ENCODE assay signal across 28 cellular contexts in genomic region chr2:176071330-176072291, GRCh38. TPM values are rescaled to one million over a fixed set of nuclear protein-coding genes. Genes with fewer than 3 reads are reported as not detected.
DNase-seq lines count a peak whose midpoint lies in the region; ATAC-seq, FAIRE-seq and TF ChIP-seq lines count a peak whose summit lies in the region.
"Had no signal": no experiment of that assay in that cellular context is flagged by ENCODE, and none has a peak within 500 bp of the region (broad histone marks: within the 10 kb centered on the region; RNA-seq: fewer than 3 reads in every experiment).

No MANE protein-coding gene starts in this region.

- no peaks in the 10 kb centered on the region for H3K79me2 ChIP-seq in H9 (ENCODE audit: insufficient read depth, low read length)
- no peaks in the 10 kb centered on the region for H3K79me2 ChIP-seq in endothelial cell of umbilical vein (ENCODE audit: control insufficient read depth, insufficient read depth, low read length)

- H2AFZ ChIP-seq in H9 (ENCODE audit: low read length) (no peak overlapping the region), endothelial cell of umbilical vein (ENCODE audit: low read depth, low read length) (no peak overlapping the region), neuronal stem cell (ENCODE audit: low read length) (no peak overlapping the region)

- no TSS peak for BruUV-seq in endothelial cell of umbilical vein (replicated peaks; lab: Mats Ljungman, UMichigan)

- peaks cover 0 to 4% (median 0%) of the 10 kb centered on the region in 3 experiments; a peak in 1 of 7 replicates for H3K36me3 Mint-ChIP-seq in H9 (ENCODE audit: insufficient read depth in 1 of 3, low read depth in 3 of 3)
- peaks cover 0 to 3% of the 10 kb centered on the region in 2 donors for H3K36me3 Mint-ChIP-seq in stimulated activated naive B cell treated with anti-CD40 and anti-IgM and Interleukin-4, amounts not matched to agents 10 μg/mL and 1 μg/mL and 100 μg/mL, for 72 hours
- H3K36me3 Mint-ChIP-seq in activated T-cell treated with anti-CD3 and anti-CD28 coated beads, Interleukin-2, amount 50 U/mL, for 24 hours (ENCODE audit: low read depth), result no peaks in the 10 kb centered on the region

- H3K4ac ChIP-seq in H9 (ENCODE audit: low read depth, low read length) (no peak overlapping the region), neuronal stem cell (ENCODE audit: low read length) (no peak overlapping the region)

- H3K23ac ChIP-seq in H9 (ENCODE audit: insufficient read length, low read depth, low read length), result no peak overlapping the region
- H3K23ac ChIP-seq in neuronal stem cell (ENCODE audit: low read depth, low read length, poor library complexity), result peak overlapping the region; percentile 68

- CTCF ChIA-PET in endothelial cell of umbilical vein (lab: Charles Lee), result interaction anchor here (0.9 to 1.1 kb wide), 3 partner anchors 8 to 381 kb away, joined by 3 to 6 read pairs (median 5); no protein-coding TSS in a partner anchor

- H3T11ph ChIP-seq in H9 (ENCODE audit: low read length), result no peak overlapping the region

- H2AK5ac ChIP-seq in H9 (ENCODE audit: insufficient read length, low read length), result no peak overlapping the region
- H2AK5ac ChIP-seq in neuronal stem cell (ENCODE audit: low read depth, low read length), result peak overlapping the region; percentile 32

- H3K36me3 ChIP-seq in endothelial cell of umbilical vein (ENCODE audit: control insufficient read depth in 2 of 2, extremely low read depth in 1 of 2, insufficient read depth in 2 of 2, low read length in 2 of 2) (no peaks in the 10 kb centered on the region), neuronal stem cell (replicated peaks in 1 of 2; ENCODE audit: control insufficient read depth in 2 of 2, insufficient read depth in 2 of 2, low read length in 2 of 2) (no peaks in the 10 kb centered on the region)
- H3K36me3 ChIP-seq: BLaER1, HAP-1 had no signal

- H3K4me1 ChIP-seq in H9 (ENCODE audit: insufficient read depth, low read length) (no peaks in the 10 kb centered on the region), endothelial cell of umbilical vein (ENCODE audit: control insufficient read depth, extremely low read depth, insufficient read depth, low read length) (peaks cover 5% of the 10 kb centered on the region), neuronal stem cell (ENCODE audit: control insufficient read depth in 2 of 2, insufficient read depth in 1 of 2, low read depth in 1 of 2, low read length in 2 of 2) (peaks cover 0 to 3% of the 10 kb centered on the region in 2 donors)
- H3K4me1 ChIP-seq: BLaER1 had no signal

- H4K20me1 ChIP-seq in H9 (ENCODE audit: control insufficient read depth, insufficient read depth, insufficient read length) (no peaks in the 10 kb centered on the region), endothelial cell of umbilical vein (replicated peaks; ENCODE audit: control insufficient read depth, extremely low read depth, insufficient read depth, low read length) (no peaks in the 10 kb centered on the region)

- DNase-seq in H9 (peak; percentile 30), endothelial cell of umbilical vein (ENCODE audit: low read depth, low spot score) (no peak), neuronal stem cell (ENCODE audit: low spot score) (no peak), frontal cortex (ENCODE audit: low spot score in 2 of 2) (no peak)
- DNase-seq in stimulated activated naive B cell treated with anti-CD40 and anti-IgM and Interleukin-4, amounts not matched to agents 10 μg/mL and 1 μg/mL and 100 μg/mL, for 72 hours, result no peak
- DNase-seq in activated T-cell treated with anti-CD3 and anti-CD28 coated beads, Interleukin-2, amount 50 U/mL, for 24 hours, result no peak
- DNase-seq: CD4-positive, alpha-beta T cell; HFFc6; Karpas-422; NCI-H1092; NCI-H1417 treated with DMSO at 0.1 percent for 48 hours; NCI-H1694 treated with DMSO at 0.1 percent for 48 hours; NCI-H2081; NCI-H2227 treated with DMSO at 0.1 percent for 48 hours; NCI-H526 treated with DMSO at 0.1 percent for 48 hours; SHP77 had no signal

- H4K91ac ChIP-seq in H9 (ENCODE audit: insufficient read length, low read depth, low read length) (no peak overlapping the region), neuronal stem cell (ENCODE audit: low read depth, low read length, poor library complexity) (no peak overlapping the region)

- no peak overlapping the region; a peak in 1 of 7 replicates for H3K27ac Mint-ChIP-seq in H9
- peak overlapping the region; percentile 75 for H3K27ac Mint-ChIP-seq in stimulated activated naive B cell treated with anti-CD40 and anti-IgM and Interleukin-4, amounts not matched to agents 10 μg/mL and 1 μg/mL and 100 μg/mL, for 72 hours
- no peak overlapping the region for H3K27ac Mint-ChIP-seq in activated T-cell treated with anti-CD3 and anti-CD28 coated beads, Interleukin-2, amount 50 U/mL, for 24 hours
- H3K27ac Mint-ChIP-seq: CD4-positive, alpha-beta T cell; HFFc6 had no signal

- no peaks in the 10 kb centered on the region for H3K79me1 ChIP-seq in H9 (ENCODE audit: insufficient read depth, low read depth, low read length, poor library complexity, severe bottlenecking)
- H3K79me1 ChIP-seq in neuronal stem cell (ENCODE audit: low read depth, low read length), result no peaks in the 10 kb centered on the region

- H4K8ac ChIP-seq in H9 (replicated peaks; ENCODE audit: insufficient read length, low read depth, low read length), result no peak overlapping the region
- no peak overlapping the region for H4K8ac ChIP-seq in neuronal stem cell (ENCODE audit: low read depth, low read length)

- H2BK15ac ChIP-seq in H9 (ENCODE audit: low read depth, low read length) (no peak overlapping the region), neuronal stem cell (ENCODE audit: low read length) (no peak overlapping the region)

- dilution Hi-C loops in endothelial cell of umbilical vein (cut with MboI; ENCODE audit: extremely low pct_ligation_motif_present, low sequenced_read_pairs), result no loop called here

- TF ChIP-seq CTCF in H9 (conservative IDR thresholded peaks at IDR 0.05) (no peak), endothelial cell of umbilical vein (IDR thresholded peaks at IDR 0.05; ENCODE audit: extremely low read depth in 1 of 2, insufficient read depth in 1 of 2, low read depth in 1 of 2, low read length in 2 of 2) (no peak)

- no peak overlapping the region for H3K4me3 ChIP-seq in endothelial cell of umbilical vein (replicated peaks in 1 of 3; ENCODE audit: insufficient read depth in 1 of 3, low read depth in 1 of 3, low read length in 3 of 3)
- peak overlapping the region in 1 of 2 donors; percentile 9 for H3K4me3 ChIP-seq in neuronal stem cell (ENCODE audit: low read length in 2 of 2)
- H3K4me3 ChIP-seq: BLaER1, HAP-1 had no signal

- H2BK120ac ChIP-seq in H9 (ENCODE audit: low read depth, low read length, poor library complexity, severe bottlenecking) (no peak overlapping the region), neuronal stem cell (ENCODE audit: low read depth, low read length) (no peak overlapping the region)

- H3K18ac ChIP-seq in H9 (ENCODE audit: insufficient read length, low read depth, low read length) (no peak overlapping the region), neuronal stem cell (ENCODE audit: low read length) (no peak overlapping the region)

- H2BK5ac ChIP-seq in H9 (ENCODE audit: insufficient read length, low read length) (no peak overlapping the region), neuronal stem cell (ENCODE audit: low read length) (no peak overlapping the region)

- H3K27ac ChIP-seq in H9 (ENCODE audit: insufficient read length, low read depth, low read length) (no peak overlapping the region), endothelial cell of umbilical vein (ENCODE audit: insufficient read depth, low read depth, low read length) (no peak overlapping the region), neuronal stem cell (replicated peaks; ENCODE audit: low read length) (no peak overlapping the region)
- H3K27ac ChIP-seq: BLaER1, HL-60, RWPE1 had no signal

- peaks cover 5 to 7% of the 10 kb centered on the region in 2 experiments; a peak in 4 of 5 replicates for H3K9me3 Mint-ChIP-seq in H9
- H3K9me3 Mint-ChIP-seq in stimulated activated naive B cell treated with anti-CD40 and anti-IgM and Interleukin-4, amounts not matched to agents 10 μg/mL and 1 μg/mL and 100 μg/mL, for 72 hours, result peaks cover 4 to 9% of the 10 kb centered on the region in 2 donors
- peaks cover 7% of the 10 kb centered on the region for H3K9me3 Mint-ChIP-seq in activated T-cell treated with anti-CD3 and anti-CD28 coated beads, Interleukin-2, amount 50 U/mL, for 24 hours

- H4K5ac ChIP-seq in H9 (ENCODE audit: insufficient read length, low read depth, low read length), result no peak overlapping the region

- TF ChIP-seq POLR2A in endothelial cell of umbilical vein (IDR thresholded peaks at IDR 0.05; ENCODE audit: low read depth, low read length), result no peak

- no peak overlapping the region for H3K14ac ChIP-seq in H9 (ENCODE audit: insufficient read depth, low read length)
- H3K14ac ChIP-seq in neuronal stem cell (ENCODE audit: low read length), result no peak overlapping the region

- no peak overlapping the region for H2BK12ac ChIP-seq in H9 (ENCODE audit: insufficient read length, low read depth, low read length)
- no peak overlapping the region for H2BK12ac ChIP-seq in neuronal stem cell (ENCODE audit: low read length)

- POLR2A ChIA-PET in endothelial cell of umbilical vein (lab: Charles Lee), result no interaction called here

- no peak overlapping the region for H2BK20ac ChIP-seq in H9 (ENCODE audit: low read depth, low read length, poor library complexity, severe bottlenecking)

- no CpG with 5 or more reads among the region's 58 CpGs for WGBS in H9 (ENCODE audit: extremely low coverage, insufficient read length, low lambda C conversion rate)
- WGBS in neuronal stem cell (ENCODE audit: extremely low coverage in 2 of 2, insufficient read length in 2 of 2, insufficient replicate concordance in 1 of 2), 2 donors, result no CpG with 5 or more reads among the region's 58 CpGs

- no peak overlapping the region for H3K4me2 ChIP-seq in H9 (ENCODE audit: insufficient read depth, insufficient read length, low read length)
- no peak overlapping the region for H3K4me2 ChIP-seq in endothelial cell of umbilical vein (ENCODE audit: insufficient read depth, low read length)
- no peak overlapping the region for H3K4me2 ChIP-seq in neuronal stem cell (ENCODE audit: insufficient read depth, low read length, poor library complexity, severe bottlenecking)
- H3K4me2 ChIP-seq: BLaER1 had no signal

- peaks cover 3% of the 10 kb centered on the region for H3K23me2 ChIP-seq in H9 (ENCODE audit: insufficient read length, low read depth, low read length, poor library complexity, severe bottlenecking)

- H3K9me3 ChIP-seq in H9 (ENCODE audit: control insufficient read depth, low read depth, low read length) (no peaks in the 10 kb centered on the region), endothelial cell of umbilical vein (replicated peaks; ENCODE audit: control insufficient read depth, insufficient read depth, low read length) (no peaks in the 10 kb centered on the region), neuronal stem cell (replicated peaks in 1 of 2; ENCODE audit: control insufficient read depth in 2 of 2, insufficient read depth in 1 of 2, low read depth in 1 of 2, low read length in 2 of 2) (peaks cover 0 to 9% of the 10 kb centered on the region in 2 donors)
- H3K9me3 ChIP-seq: HAP-1 had no signal

- H3K9me1 ChIP-seq in endothelial cell of umbilical vein (replicated peaks; ENCODE audit: control insufficient read depth, extremely low read depth, insufficient read depth, low read length), result no peaks in the 10 kb centered on the region

- H3K27me3 ChIP-seq in H9 (ENCODE audit: insufficient read depth, low read length), result peaks cover 99% of the 10 kb centered on the region
- H3K27me3 ChIP-seq in endothelial cell of umbilical vein (ENCODE audit: control insufficient read depth in 2 of 2, insufficient read depth in 2 of 2, low read length in 2 of 2), result peaks cover 92 to 99% of the 10 kb centered on the region in 2 experiments
- peaks cover 54 to 99% (median 66%) of the 10 kb centered on the region in 3 experiments for H3K27me3 ChIP-seq in neuronal stem cell (ENCODE audit: control insufficient read depth in 3 of 3, insufficient read depth in 3 of 3, low read depth in 1 of 3, low read length in 3 of 3)

- H3K4me1 Mint-ChIP-seq in H9, result peaks cover 11 to 34% of the 10 kb centered on the region in 2 experiments; a peak in 3 of 4 replicates
- H3K4me1 Mint-ChIP-seq in stimulated activated naive B cell treated with anti-CD40 and anti-IgM and Interleukin-4, amounts not matched to agents 10 μg/mL and 1 μg/mL and 100 μg/mL, for 72 hours, result peaks cover 4 to 7% of the 10 kb centered on the region in 2 donors
- peaks cover 13% of the 10 kb centered on the region for H3K4me1 Mint-ChIP-seq in activated T-cell treated with anti-CD3 and anti-CD28 coated beads, Interleukin-2, amount 50 U/mL, for 24 hours (ENCODE audit: low read depth)

- H3K4me3 Mint-ChIP-seq in H9, result no peak overlapping the region; a peak in 1 of 5 replicates
- H3K4me3 Mint-ChIP-seq in stimulated activated naive B cell treated with anti-CD40 and anti-IgM and Interleukin-4, amounts not matched to agents 10 μg/mL and 1 μg/mL and 100 μg/mL, for 72 hours, result no peak overlapping the region
- H3K4me3 Mint-ChIP-seq in activated T-cell treated with anti-CD3 and anti-CD28 coated beads, Interleukin-2, amount 50 U/mL, for 24 hours, result no peak overlapping the region
- H3K4me3 Mint-ChIP-seq: CD4-positive, alpha-beta T cell; HFFc6 had no signal

- H3K56ac ChIP-seq in H9 (ENCODE audit: insufficient read length, low read depth, low read length), result no peak overlapping the region

- intact Hi-C loops in endothelial cell of umbilical vein (cut with micrococcal nuclease), result no loop called here

- no peak for ATAC-seq in stimulated activated naive B cell treated with anti-CD40 and anti-IgM and Interleukin-4, amounts not matched to agents 10 μg/mL and 1 μg/mL and 100 μg/mL, for 72 hours (replicated peaks)
- ATAC-seq in HG02588 (IDR thresholded peaks at IDR 0.05; ENCODE audit: unreplicated experiment), result no peak
- ATAC-seq: Panc1 had no signal

- peaks cover 100% of the 10 kb centered on the region for H3K27me3 Mint-ChIP-seq in H9 (ENCODE audit: low read depth)
- peaks cover 81 to 92% of the 10 kb centered on the region in 2 donors for H3K27me3 Mint-ChIP-seq in stimulated activated naive B cell treated with anti-CD40 and anti-IgM and Interleukin-4, amounts not matched to agents 10 μg/mL and 1 μg/mL and 100 μg/mL, for 72 hours
- H3K27me3 Mint-ChIP-seq in activated T-cell treated with anti-CD3 and anti-CD28 coated beads, Interleukin-2, amount 50 U/mL, for 24 hours, result peaks cover 100% of the 10 kb centered on the region

- FAIRE-seq in endothelial cell of umbilical vein (lab: Jason Lieb, UNC) (no peak), frontal cortex (lab: Jason Lieb, UNC) (no peak)
- FAIRE-seq: A204.1, D721Med, GM18507 had no signal

- no peak overlapping the region for H3K9ac ChIP-seq in H9 (ENCODE audit: extremely low read depth, insufficient read length, low read length)
- H3K9ac ChIP-seq in endothelial cell of umbilical vein (replicated peaks; ENCODE audit: extremely low read depth, insufficient read depth, low read length), result no peak overlapping the region
- no peak overlapping the region for H3K9ac ChIP-seq in neuronal stem cell (ENCODE audit: low read depth, low read length, poor library complexity)
- H3K9ac ChIP-seq: BLaER1 had no signal

RNA-seq across cellular contexts. Expression of gene EVX2, which starts 12.2 kb away (rescaled TPM):
- total RNA-seq in H9 (2021) (not detected in 2 replicates), endothelial cell of umbilical vein (not detected in 2 replicates), frontal cortex (not detected)
- not detected in 2 replicates for polyA plus RNA-seq in endothelial cell of umbilical vein
- polyA plus RNA-seq in endothelial cell of umbilical vein (2011; cell fraction: cytosol; rRNA removed), result not detected in 2 replicates
- polyA plus RNA-seq in endothelial cell of umbilical vein (2011; cell fraction: nucleus; rRNA removed), result not detected in 2 replicates
- polyA plus RNA-seq in endothelial cell of umbilical vein (2012), result not detected in 2 replicates
- polyA minus RNA-seq in endothelial cell of umbilical vein, result not detected in 2 replicates
- not detected for polyA minus RNA-seq in endothelial cell of umbilical vein (2011; cell fraction: cytosol; rRNA and poly(A)+ RNA removed)
- polyA minus RNA-seq in endothelial cell of umbilical vein (2011; cell fraction: nucleus; rRNA and poly(A)+ RNA removed), result not detected in 2 replicates
- not detected for polyA plus RNA-seq in neuronal stem cell (2013, experiment 1 of 2)
- not detected for polyA plus RNA-seq in neuronal stem cell (2013, experiment 2 of 2)
- total RNA-seq: CD4-positive, alpha-beta T cell; HFFc6; NCI-H460; SK-MEL-5 had no signal
- polyA plus RNA-seq: AG04450 had no signal

RNA-seq across cellular contexts. Expression of gene HOXD13, which starts 20.9 kb away (rescaled TPM):
- total RNA-seq in H9 (2021) (not detected in 2 replicates), endothelial cell of umbilical vein (not detected in 2 replicates), frontal cortex (not detected)
- not detected in 2 replicates for polyA plus RNA-seq in endothelial cell of umbilical vein
- polyA plus RNA-seq in endothelial cell of umbilical vein (2011; cell fraction: cytosol; rRNA removed), result not detected in 2 replicates
- not detected in 2 replicates for polyA plus RNA-seq in endothelial cell of umbilical vein (2011; cell fraction: nucleus; rRNA removed)
- polyA plus RNA-seq in endothelial cell of umbilical vein (2012), result not detected in 2 replicates
- not detected in 2 replicates for polyA minus RNA-seq in endothelial cell of umbilical vein
- not detected for polyA minus RNA-seq in endothelial cell of umbilical vein (2011; cell fraction: cytosol; rRNA and poly(A)+ RNA removed)
- not detected in 2 replicates for polyA minus RNA-seq in endothelial cell of umbilical vein (2011; cell fraction: nucleus; rRNA and poly(A)+ RNA removed)
- polyA plus RNA-seq in neuronal stem cell (2013, experiment 1 of 2), result 0.03 TPM
- 0.03 TPM for polyA plus RNA-seq in neuronal stem cell (2013, experiment 2 of 2)
- total RNA-seq: CD4-positive, alpha-beta T cell had no signal
- polyA plus RNA-seq: AG04450 had no signal

RNA-seq across cellular contexts. Expression of gene HOXD12, which starts 28.0 kb away (rescaled TPM):
- total RNA-seq in H9 (2021) (not detected in 2 replicates), endothelial cell of umbilical vein (not detected in 2 replicates), frontal cortex (not detected)
- polyA plus RNA-seq in endothelial cell of umbilical vein, result not detected in 2 replicates
- not detected in 2 replicates for polyA plus RNA-seq in endothelial cell of umbilical vein (2011; cell fraction: cytosol; rRNA removed)
- not detected in 2 replicates for polyA plus RNA-seq in endothelial cell of umbilical vein (2011; cell fraction: nucleus; rRNA removed)
- not detected in 2 replicates for polyA plus RNA-seq in endothelial cell of umbilical vein (2012)
- not detected in 2 replicates for polyA minus RNA-seq in endothelial cell of umbilical vein
- not detected for polyA minus RNA-seq in endothelial cell of umbilical vein (2011; cell fraction: cytosol; rRNA and poly(A)+ RNA removed)
- polyA minus RNA-seq in endothelial cell of umbilical vein (2011; cell fraction: nucleus; rRNA and poly(A)+ RNA removed), result not detected in 2 replicates
- not detected for polyA plus RNA-seq in neuronal stem cell (2013, experiment 1 of 2)
- not detected for polyA plus RNA-seq in neuronal stem cell (2013, experiment 2 of 2)
- total RNA-seq: CD4-positive, alpha-beta T cell had no signal
- polyA plus RNA-seq: AG04450 had no signal

RNA-seq across cellular contexts. Expression of gene HOXD11, which starts 35.5 kb away (rescaled TPM):
- total RNA-seq in H9 (2021) (not detected in 2 replicates), endothelial cell of umbilical vein (not detected in 2 replicates), frontal cortex (not detected)
- not detected in 2 replicates for polyA plus RNA-seq in endothelial cell of umbilical vein
- polyA plus RNA-seq in endothelial cell of umbilical vein (2011; cell fraction: cytosol; rRNA removed), result not detected in 2 replicates
- not detected in 2 replicates for polyA plus RNA-seq in endothelial cell of umbilical vein (2011; cell fraction: nucleus; rRNA removed)
- polyA plus RNA-seq in endothelial cell of umbilical vein (2012), result not detected in 2 replicates
- polyA minus RNA-seq in endothelial cell of umbilical vein, result not detected in 2 replicates
- 1.0 TPM for polyA minus RNA-seq in endothelial cell of umbilical vein (2011; cell fraction: cytosol; rRNA and poly(A)+ RNA removed)
- polyA minus RNA-seq in endothelial cell of umbilical vein (2011; cell fraction: nucleus; rRNA and poly(A)+ RNA removed), result not detected in 2 replicates
- not detected for polyA plus RNA-seq in neuronal stem cell (2013, experiment 1 of 2)
- not detected for polyA plus RNA-seq in neuronal stem cell (2013, experiment 2 of 2)
- total RNA-seq: CD4-positive, alpha-beta T cell; NCI-H460 had no signal
- polyA plus RNA-seq: AG04450 had no signal

RNA-seq across cellular contexts. Expression of gene HOXD10, which starts 45.0 kb away (rescaled TPM):
- total RNA-seq in H9 (2021) (not detected in 2 replicates), endothelial cell of umbilical vein (not detected in 2 replicates), frontal cortex (not detected)
- not detected in 2 replicates for polyA plus RNA-seq in endothelial cell of umbilical vein
- polyA plus RNA-seq in endothelial cell of umbilical vein (2011; cell fraction: cytosol; rRNA removed), result not detected in 2 replicates
- not detected in 2 replicates for polyA plus RNA-seq in endothelial cell of umbilical vein (2011; cell fraction: nucleus; rRNA removed)
- not detected in 2 replicates for polyA plus RNA-seq in endothelial cell of umbilical vein (2012)
- not detected in 2 replicates for polyA minus RNA-seq in endothelial cell of umbilical vein
- polyA minus RNA-seq in endothelial cell of umbilical vein (2011; cell fraction: cytosol; rRNA and poly(A)+ RNA removed), result not detected
- polyA minus RNA-seq in endothelial cell of umbilical vein (2011; cell fraction: nucleus; rRNA and poly(A)+ RNA removed), result not detected in 2 replicates
- not detected for polyA plus RNA-seq in neuronal stem cell (2013, experiment 1 of 2)
- not detected for polyA plus RNA-seq in neuronal stem cell (2013, experiment 2 of 2)
- total RNA-seq: CD4-positive, alpha-beta T cell; SK-MEL-5 had no signal
- polyA plus RNA-seq: AG04450 had no signal
